Comparison of ENCODE assay signal across 9 cellular contexts in the genomic region with DNA sequence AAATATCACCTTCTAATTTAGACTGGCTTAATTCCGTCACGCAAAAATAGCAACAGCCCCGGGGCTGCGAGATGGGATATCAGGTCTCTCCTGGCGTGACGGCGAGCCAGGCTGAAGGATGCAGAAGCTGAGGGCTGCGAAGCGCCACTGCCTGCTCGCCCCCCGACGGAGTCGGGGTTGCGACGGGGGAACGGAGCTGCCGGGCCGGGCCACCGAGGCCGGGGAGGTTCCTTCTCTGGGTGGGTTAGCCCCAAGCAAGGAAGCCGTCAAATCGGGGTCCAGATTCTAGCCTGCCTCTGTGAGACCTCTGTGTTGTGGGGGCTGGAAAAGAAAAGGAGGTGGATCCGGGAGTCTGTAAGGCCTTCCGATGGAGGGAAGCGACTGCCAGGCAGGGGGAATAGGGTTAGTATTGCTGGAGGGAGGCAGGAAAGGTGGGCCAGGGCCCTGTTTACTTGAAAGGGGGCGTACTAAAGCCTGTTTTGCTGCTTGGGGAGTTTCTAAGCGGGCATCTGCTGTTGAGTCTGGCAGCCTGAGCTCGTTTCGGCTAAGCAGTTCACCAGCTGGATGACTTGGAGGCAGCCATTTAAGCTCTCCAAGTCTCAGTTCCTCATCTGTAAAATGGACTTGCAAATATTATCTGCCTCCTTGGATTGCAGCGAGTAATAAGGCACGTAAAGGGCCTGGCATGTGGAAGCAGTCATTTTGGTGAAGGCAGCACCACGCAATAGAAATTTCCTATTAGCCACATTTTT. TPM values are rescaled to one million over a fixed set of nuclear protein-coding genes. Genes with fewer than 3 reads are reported as not detected.
DNase-seq lines count a peak whose midpoint lies in the region; ATAC-seq, FAIRE-seq and TF ChIP-seq lines count a peak whose summit lies in the region.
"Had no signal": no experiment of that assay in that cellular context is flagged by ENCODE, and none has a peak within 500 bp of the region (broad histone marks: within the 10 kb centered on the region; RNA-seq: fewer than 3 reads in every experiment).

No MANE protein-coding gene starts in this region.

- H4K20me1 ChIP-seq in OCI-LY7 (ENCODE audit: insufficient read depth, low read length) = no peaks in the 10 kb centered on the region

- H3K36me3 ChIP-seq in OCI-LY7 (ENCODE audit: insufficient read depth, low read length) = no peaks in the 10 kb centered on the region
- H3K36me3 ChIP-seq in right lobe of liver = no peaks in the 10 kb centered on the region

- H3K4me3 ChIP-seq in OCI-LY7 (ENCODE audit: low read depth, low read length, poor library complexity, severe bottlenecking) (peak overlapping the region; percentile 70), right lobe of liver (peak overlapping the region; percentile 78 to 79 (median 78))

- peak; percentile 5 for TF ChIP-seq CTCF in D721Med (IDR thresholded peaks at IDR 0.05; ENCODE audit: insufficient read depth, missing control alignments)
- TF ChIP-seq CTCF in OCI-LY7 (conservative IDR thresholded peaks at IDR 0.05; ENCODE audit: low read length) = no peak
- TF ChIP-seq CTCF in right lobe of liver (IDR thresholded peaks at IDR 0.05) = no peak

- CTCF ChIA-PET in OCI-LY7 (lab: Charles Lee; ENCODE audit: unreplicated experiment) = no interaction called here

- FAIRE-seq in D721Med (lab: Jason Lieb, UNC) = no peak
- FAIRE-seq: colon had no signal

- no peaks in the 10 kb centered on the region for H3K27me3 ChIP-seq in right lobe of liver

- no peak overlapping the region for H3K27ac ChIP-seq in OCI-LY7 (ENCODE audit: low read depth, low read length, poor library complexity, severe bottlenecking)
- peak overlapping the region in 2 of 3 donors; percentile 80 to 93 for H3K27ac ChIP-seq in right lobe of liver
- peak overlapping the region; percentile 79 for H3K27ac ChIP-seq in temporal lobe (ENCODE audit: low read depth, low read length)

- H3K4me1 ChIP-seq in OCI-LY7 (ENCODE audit: insufficient read depth, low read length, poor library complexity, severe bottlenecking) (peaks cover 14% of the 10 kb centered on the region), right lobe of liver (no peaks in the 10 kb centered on the region)

- ATAC-seq in GM19025 (IDR thresholded peaks at IDR 0.05; ENCODE audit: low read depth, unreplicated experiment) = peak; percentile 9
- ATAC-seq in HG03108 (IDR thresholded peaks at IDR 0.05; ENCODE audit: unreplicated experiment) = peak; percentile 13
- peak in 3 of 4 donors; percentile 13 to 35 (median 20) for ATAC-seq in right lobe of liver

- intact Hi-C loops in OCI-LY7 (cut with micrococcal nuclease; ENCODE audit: unreplicated experiment) = loop anchor here (10.0 kb wide), 1 partner anchor 253 kb away; a partner anchor contains a TSS
- intact Hi-C loops in right lobe of liver (cut with DNase I) = no loop called here

- POLR2A ChIA-PET in OCI-LY7 (lab: Charles Lee) = interaction anchor here (1.0 to 1.1 kb wide), 2 partner anchors 9 to 169 kb away, joined by 3 to 4 read pairs; no protein-coding TSS in a partner anchor

- no peaks in the 10 kb centered on the region for H3K9me2 ChIP-seq in OCI-LY7 (ENCODE audit: insufficient read depth, low read length)

- peak; percentile 49 for DNase-seq in D721Med (ENCODE audit: insufficient read length, low spot score)
- DNase-seq in OCI-LY7 (ENCODE audit: low spot score) = peak; percentile 41
- DNase-seq in cerebellum (ENCODE audit: low spot score) = peak; percentile 64
- peak in 2 of 3 donors; percentile 47 to 62 for DNase-seq in right lobe of liver
- DNase-seq in NCI-H524 treated with DMSO at 0.1 percent for 48 hours (lab: John Stamatoyannopoulos, UW) = no peak

- 24% methylated on average over 26 of the region's 32 CpGs for WGBS in right lobe of liver (ENCODE audit: insufficient coverage, low coverage, low lambda C conversion rate, missing lambda C conversion rate)

- peak overlapping the region; percentile 67 for H2AFZ ChIP-seq in OCI-LY7 (ENCODE audit: low read length)

- peak overlapping the region; percentile 65 for H3K4me2 ChIP-seq in OCI-LY7 (ENCODE audit: low read length)

- H3K79me2 ChIP-seq in OCI-LY7 (ENCODE audit: insufficient read depth, low read depth, low read length) = no peaks in the 10 kb centered on the region

- no peak for TF ChIP-seq POLR2A in right lobe of liver (IDR thresholded peaks at IDR 0.05)

- no TSS peak for BruUV-seq in OCI-LY7 (replicated peaks; lab: Mats Ljungman, UMichigan)

- no peaks in the 10 kb centered on the region for H3K9me3 ChIP-seq in OCI-LY7 (ENCODE audit: low read length)
- H3K9me3 ChIP-seq in right lobe of liver = no peaks in the 10 kb centered on the region

RNA-seq across cellular contexts. Expression of a gene that starts 43.8 kb away (rescaled TPM):
- total RNA-seq in OCI-LY7 (2014; rRNA removed; shearing (Covaris generic)) = not detected in 2 replicates
- total RNA-seq in OCI-LY7 (2022) = 0.08 TPM in 1 of 2 replicates, not detected in the other
- total RNA-seq in cerebellum = 0.27 TPM
- total RNA-seq in right lobe of liver = under 1 TPM; 0.07 to 0.29 (median 0.12) TPM
- 0.25 TPM for total RNA-seq in temporal lobe

RNA-seq across cellular contexts. Expression of a gene that starts 44.3 kb away (rescaled TPM):
- 0.03 and 0.47 TPM in 2 replicates for total RNA-seq in OCI-LY7 (2014; rRNA removed; shearing (Covaris generic))
- 0.37 and 1.1 TPM in 2 replicates for total RNA-seq in OCI-LY7 (2022)
- 51.8 TPM for total RNA-seq in cerebellum
- 10 to 100 TPM in 5 of 6 experiments, 1 to 10 TPM in 1; 9.9 to 20.4 (median 12.4) TPM for total RNA-seq in right lobe of liver
- total RNA-seq in temporal lobe = 45.0 TPM

RNA-seq across cellular contexts. Expression of a gene that starts 57.8 kb away (rescaled TPM):
- not detected in 2 replicates for total RNA-seq in OCI-LY7 (2014; rRNA removed; shearing (Covaris generic))
- not detected in 2 replicates for total RNA-seq in OCI-LY7 (2022)
- total RNA-seq in cerebellum = not detected
- total RNA-seq in right lobe of liver = not detected
- not detected for total RNA-seq in temporal lobe

Comparison
In these comparisons a context has a peak if more than half of its experiments do, and no peak if none do; other contexts are left out.
1. RNA of a gene that starts 44.3 kb away (total RNA-seq): 51.8 TPM in cerebellum (single experiment), 45.0 TPM in temporal lobe (single experiment) and 9.9 to 20.4 TPM in right lobe of liver; 0.03 to 1.1 TPM in OCI-LY7; every median in the first group is over 4 times any median in the second.
2. Peak in every context shown above with its lines, with median percentiles within 50 percentile points of each other: ATAC-seq.